8 cellular contexts compared by ENCODE assay signal in genomic region chr1:41381691-41382530, GRCh38. TPM values are rescaled to one million over a fixed set of nuclear protein-coding genes. Genes with fewer than 3 reads are reported as not detected.
DNase-seq lines count a peak whose midpoint lies in the region; ATAC-seq and TF ChIP-seq lines count a peak whose summit lies in the region.

No MANE protein-coding gene starts in this region.

- peaks cover 12% of the 10 kb centered on the region; the same call in 1 of the 2 replicates for H3K4me1 ChIP-seq in Panc1 (ENCODE audit: control insufficient read depth, insufficient read depth, low read length)
- H3K4me1 ChIP-seq in stomach = peaks cover 26 to 58% (median 49%) of the 10 kb centered on the region in 4 donors

- no TSS peak for BruUV-seq in Panc1 (replicated peaks; lab: Mats Ljungman, UMichigan)

- CTCF ChIA-PET in Panc1 (lab: Charles Lee) = no interaction called here

- 0 to 3% (median 1%) methylated on average over 1 to 120 of the region's 120 CpGs for whole genome bisulfite sequencing in stomach, 5 donors

- POLR2A ChIA-PET in Panc1 (lab: Charles Lee) = no interaction called here

- no peaks in the 10 kb centered on the region for H3K9me3 ChIP-seq in Panc1 (ENCODE audit: control insufficient read depth, insufficient read depth, low read depth, low read length)
- H3K9me3 ChIP-seq in stomach = no peaks in the 10 kb centered on the region

- TF ChIP-seq CTCF in Panc1 (IDR thresholded peaks at IDR 0.05) (no peak), cardiac fibroblast (IDR thresholded peaks at IDR 0.05; ENCODE audit: low read depth, low read length) (no peak), stomach (IDR thresholded peaks at IDR 0.05) (peak in 1 of 7 experiments; percentile 3)

- TF ChIP-seq EP300 in stomach (IDR thresholded peaks at IDR 0.05) = no peak

- in situ Hi-C loops in Panc1 (cut with HindIII; ENCODE audit: low pct_unique_long_range_greater_than_20kb, low sequenced_read_pairs) = no loop called here

- H3K36me3 ChIP-seq in Panc1 (ENCODE audit: control insufficient read depth, insufficient read depth, low read length) (no peaks in the 10 kb centered on the region), stomach (peaks cover 0 to 8% (median 6%) of the 10 kb centered on the region in 4 donors)

- H3K27ac ChIP-seq in Panc1 (ENCODE audit: low read length) (peak overlapping the region; percentile 51), layer of hippocampus (ENCODE audit: low read depth, low read length) (peak overlapping the region; percentile 52), stomach (peak overlapping the region; percentile 93 to 98 (median 95))

- H3K27me3 ChIP-seq in Panc1 (ENCODE audit: control insufficient read depth, insufficient read depth, low read length) (peaks cover 5% of the 10 kb centered on the region; the same call in 1 of the 2 replicates), layer of hippocampus (ENCODE audit: control insufficient read depth, insufficient read depth, low read length) (no peaks in the 10 kb centered on the region), stomach (peaks cover 0 to 54% (median 7%) of the 10 kb centered on the region in 3 donors)

- TF ChIP-seq POLR2A in stomach (IDR thresholded peaks at IDR 0.05) = no peak

- intact Hi-C loops in Panc1 (cut with micrococcal nuclease; ENCODE audit: unreplicated experiment) (no loop called here), stomach (cut with DNase I; ENCODE audit: low total_unique reads) (no loop called here)

- DNase-seq in Daoy (ENCODE audit: low read depth) = peak; percentile 74
- no peak for DNase-seq in Panc1 (ENCODE audit: low read depth, low spot score)
- peak in 1 of 2 donors; percentile 51 for DNase-seq in cardiac fibroblast (ENCODE audit: low read depth in 2 of 2)
- peak; percentile 61 for DNase-seq in stomach
- no peak for DNase-seq in OCI-M2 (lab: John Stamatoyannopoulos, UW; ENCODE audit: unreplicated experiment)
- DNase-seq in effector CD4-positive, alpha-beta T cell = no peak

- ATAC-seq in Panc1 = peak; percentile 89
- ATAC-seq in HG02870 (IDR thresholded peaks at IDR 0.05; ENCODE audit: unreplicated experiment) = no peak

- H3K4me3 ChIP-seq in Panc1 (ENCODE audit: low read depth in 2 of 2, low read length in 2 of 2) = peak overlapping the region; percentile 51 to 55
- peak overlapping the region; percentile 4 to 25 for H3K4me3 ChIP-seq in cardiac fibroblast (replicated peaks in 1 of 2; ENCODE audit: low read depth in 2 of 2, low read length in 2 of 2)
- H3K4me3 ChIP-seq in stomach = peak overlapping the region; percentile 58 to 70 (median 62)

RNA-seq across cellular contexts. Expression of gene FOXO6, which starts 20.7 kb away (rescaled TPM):
- 0.06 and 0.80 TPM in 2 replicates for total RNA-seq in Daoy (2014; rRNA removed; shearing (Covaris generic))
- 2.5 TPM for total RNA-seq in Panc1 (2021; ENCODE audit: unreplicated experiment)
- 4.4 TPM for polyA plus RNA-seq in Panc1 (2012; ENCODE audit: insufficient read length)
- total RNA-seq in stomach = 1 to 10 TPM in 1 of 5 donors, under 1 TPM in 1, not detected in 3; under 0.01 to 1.1 TPM
- polyA plus RNA-seq in stomach = under 1 TPM in 2 of 3 donors, not detected in 1; 0.37 to 0.83 TPM

Comparison
In these comparisons a context has a peak if more than half of its experiments do, and no peak if none do; other contexts are left out.
1. DNase-seq: peak in Daoy (single experiment) and stomach (single experiment); none in Panc1 (single experiment), OCI-M2 (single experiment) and effector CD4-positive, alpha-beta T cell (single experiment).
2. Peak in every context shown above with its lines, with median percentiles within 50 percentile points of each other: H3K27ac ChIP-seq and H3K4me3 ChIP-seq.